2 cellular contexts compared by ENCODE assay signal in the genomic region with DNA sequence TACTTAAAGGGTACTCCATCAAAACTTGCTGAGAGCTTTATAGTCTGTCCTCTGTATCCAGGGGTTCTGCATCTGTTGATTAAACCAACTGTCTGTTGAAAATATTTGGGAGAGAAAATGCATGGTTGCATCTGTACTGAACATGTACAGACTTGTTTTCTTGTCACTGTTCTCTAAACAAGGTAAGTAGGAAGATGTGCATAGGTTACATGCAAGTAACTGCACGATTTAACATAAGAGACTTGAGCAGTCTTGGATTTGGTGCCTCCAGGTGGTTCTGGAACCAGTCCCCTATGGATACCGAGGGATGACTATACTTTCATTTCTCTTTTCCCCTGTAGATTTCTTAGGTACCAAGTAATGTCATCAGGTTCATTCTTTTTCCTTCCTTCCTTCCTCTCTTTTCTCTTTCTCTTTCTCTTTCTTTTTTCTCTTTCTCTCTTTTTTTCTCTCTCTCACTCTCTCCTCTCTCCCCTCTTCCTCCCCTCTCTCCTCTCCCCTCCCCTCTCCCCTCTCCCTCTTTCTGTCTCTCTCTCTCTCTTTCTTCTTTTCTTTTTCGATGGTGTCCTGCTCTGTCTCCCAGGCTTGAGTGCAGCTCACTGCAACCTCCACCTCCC.
A peak's percentile ranks its signal among the peaks of the same experiment; 100 is the strongest.
TF ChIP-seq lines count a peak whose summit lies in the region.

No MANE protein-coding gene starts in this region.

TF ChIP-seq in HEK293, 187 proteins besides CTCF, POLR2A, EP300 and RAD21 (continued from another document):
- TF ChIP-seq PRDM1 (tag by site-specific recombination; IDR thresholded peaks at IDR 0.05), result peak; percentile 97
- no peak for TF ChIP-seq REPIN1 (tag by site-specific recombination; IDR thresholded peaks at IDR 0.05; ENCODE audit: low read depth)
- no peak for TF ChIP-seq YY2 (tag by site-specific recombination; IDR thresholded peaks at IDR 0.05)
- TF ChIP-seq, protein P1, sequence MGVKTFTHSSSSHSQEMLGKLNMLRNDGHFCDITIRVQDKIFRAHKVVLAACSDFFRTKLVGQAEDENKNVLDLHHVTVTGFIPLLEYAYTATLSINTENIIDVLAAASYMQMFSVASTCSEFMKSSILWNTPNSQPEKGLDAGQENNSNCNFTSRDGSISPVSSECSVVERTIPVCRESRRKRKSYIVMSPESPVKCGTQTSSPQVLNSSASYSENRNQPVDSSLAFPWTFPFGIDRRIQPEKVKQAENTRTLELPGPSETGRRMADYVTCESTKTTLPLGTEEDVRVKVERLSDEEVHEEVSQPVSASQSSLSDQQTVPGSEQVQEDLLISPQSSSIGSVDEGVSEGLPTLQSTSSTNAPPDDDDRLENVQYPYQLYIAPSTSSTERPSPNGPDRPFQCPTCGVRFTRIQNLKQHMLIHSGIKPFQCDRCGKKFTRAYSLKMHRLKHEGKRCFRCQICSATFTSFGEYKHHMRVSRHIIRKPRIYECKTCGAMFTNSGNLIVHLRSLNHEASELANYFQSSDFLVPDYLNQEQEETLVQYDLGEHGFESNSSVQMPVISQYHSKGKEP (tag by site-specific recombination; IDR thresholded peaks at IDR 0.05), result 0 out of 2 replicates have a peak, but pooled peaks have one; percentile 24

TF ChIP-seq in GM12878, 131 proteins besides CTCF, POLR2A, EP300 and RAD21:
- TF ChIP-seq BHLHE40 (IDR thresholded peaks at IDR 0.05; ENCODE audit: borderline replicate concordance in 1 of 2, low read depth in 2 of 2, low read length in 1 of 2) (no peak), ZNF217 (IDR thresholded peaks at IDR 0.05) (no peak), EZH2 (IDR thresholded peaks at IDR 0.05; ENCODE audit: borderline replicate concordance, control insufficient read depth, low read depth, low read length) (no peak), NFIC (IDR thresholded peaks at IDR 0.05; ENCODE audit: low read depth, low read length) (no peak), MXI1 (IDR thresholded peaks at IDR 0.05; ENCODE audit: low read depth, low read length) (no peak), FOS (IDR thresholded peaks at IDR 0.05; ENCODE audit: borderline replicate concordance, extremely low read depth, insufficient read length) (no peak), EED (IDR thresholded peaks at IDR 0.05; ENCODE audit: low read depth) (no peak)
- TF ChIP-seq, protein P2, sequence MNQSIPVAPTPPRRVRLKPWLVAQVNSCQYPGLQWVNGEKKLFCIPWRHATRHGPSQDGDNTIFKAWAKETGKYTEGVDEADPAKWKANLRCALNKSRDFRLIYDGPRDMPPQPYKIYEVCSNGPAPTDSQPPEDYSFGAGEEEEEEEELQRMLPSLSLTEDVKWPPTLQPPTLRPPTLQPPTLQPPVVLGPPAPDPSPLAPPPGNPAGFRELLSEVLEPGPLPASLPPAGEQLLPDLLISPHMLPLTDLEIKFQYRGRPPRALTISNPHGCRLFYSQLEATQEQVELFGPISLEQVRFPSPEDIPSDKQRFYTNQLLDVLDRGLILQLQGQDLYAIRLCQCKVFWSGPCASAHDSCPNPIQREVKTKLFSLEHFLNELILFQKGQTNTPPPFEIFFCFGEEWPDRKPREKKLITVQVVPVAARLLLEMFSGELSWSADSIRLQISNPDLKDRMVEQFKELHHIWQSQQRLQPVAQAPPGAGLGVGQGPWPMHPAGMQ (IDR thresholded peaks at IDR 0.05; ENCODE audit: borderline replicate concordance), result no peak
